In genomic region chr1:168504064-168504837, GRCh38 we compare ENCODE assay signal across 1 cellular context.
TF ChIP-seq lines count a peak whose summit lies in the region.

No MANE protein-coding gene starts in this region.

TF ChIP-seq in HepG2, 621 proteins besides CTCF, POLR2A, EP300 and RAD21 (continued from another document):
- TF ChIP-seq ELF4 (CRISPR knock-in tag; IDR thresholded peaks at IDR 0.05; ENCODE audit: borderline replicate concordance) (no peak), SIN3A (IDR thresholded peaks at IDR 0.05; ENCODE audit: borderline replicate concordance, low read depth, low read length) (no peak), ZNF414 (CRISPR knock-in tag; IDR thresholded peaks at IDR 0.05) (no peak), KDM2A (CRISPR knock-in tag; IDR thresholded peaks at IDR 0.05; ENCODE audit: borderline replicate concordance, low read depth) (no peak), GMEB1 (CRISPR knock-in tag; IDR thresholded peaks at IDR 0.05; ENCODE audit: borderline replicate concordance) (no peak), CCDC6 (CRISPR knock-in tag; IDR thresholded peaks at IDR 0.05) (no peak), PRDM10 (CRISPR knock-in tag; IDR thresholded peaks at IDR 0.05; ENCODE audit: low read depth) (no peak), STAG1 (CRISPR knock-in tag; IDR thresholded peaks at IDR 0.05) (no peak), ZNF354B (CRISPR knock-in tag; IDR thresholded peaks at IDR 0.05) (no peak)
